ENCODE assay signal across 17 cellular contexts in the genomic region with DNA sequence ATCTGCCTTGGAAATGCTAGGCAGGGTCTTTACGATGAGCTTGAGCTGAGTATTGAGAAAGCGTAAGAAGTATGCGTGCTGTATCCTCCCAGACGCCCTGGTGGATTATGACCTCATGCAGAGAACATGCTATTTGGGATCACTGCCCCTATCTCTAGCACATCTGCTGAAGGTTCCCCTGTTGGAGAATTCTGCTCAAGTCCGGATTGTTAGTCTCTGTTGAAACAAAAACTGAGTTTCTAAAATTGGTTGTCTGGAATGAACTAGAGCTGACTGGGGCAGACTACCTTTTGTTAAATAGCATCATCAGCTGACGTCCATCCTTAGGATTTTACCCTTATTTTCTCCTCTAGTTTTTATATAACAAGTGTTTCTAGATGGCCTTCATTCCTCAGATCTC. TPM values are rescaled to one million over a fixed set of nuclear protein-coding genes. Genes with fewer than 3 reads are reported as not detected.
DNase-seq lines count a peak whose midpoint lies in the region; ATAC-seq and TF ChIP-seq lines count a peak whose summit lies in the region.
"Had no signal": no experiment of that assay in that cellular context is flagged by ENCODE, and none has a peak within 500 bp of the region (broad histone marks: within the 10 kb centered on the region; RNA-seq: fewer than 3 reads in every experiment).

No MANE protein-coding gene starts in this region.

- peak in 5 of 8 donors; percentile 41 to 85 (median 50) for ATAC-seq in heart right ventricle
- ATAC-seq in sciatic nerve = peak; percentile 94
- no peak for ATAC-seq in HG03354 (IDR thresholded peaks at IDR 0.05; ENCODE audit: poor library complexity, severe bottlenecking, unreplicated experiment)
- ATAC-seq in stimulated activated naive CD8-positive, alpha-beta T cell treated with anti-CD3 and anti-CD28 coated beads, Interleukin-15, amount 100 ng/mL, for 72 hours = no peak
- ATAC-seq: SK-N-SH treated with all-trans-retinoic acid at 6 μM for 48 hours had no signal

- H3K4me1 ChIP-seq in heart right ventricle = peaks cover 0 to 7% (median 0%) of the 10 kb centered on the region in 9 donors

- 74% methylated on average over 6 of the region's 6 CpGs for WGBS in heart right ventricle, 2 donors

- peak; percentile 92 for DNase-seq in AG10803 (ENCODE audit: low read depth)
- DNase-seq in amniotic epithelial cell (ENCODE audit: low read depth) = peak; percentile 81
- no peak for DNase-seq in heart right ventricle
- no peak for DNase-seq in sciatic nerve (ENCODE audit: low spot score)
- DNase-seq in progenitor cell of endocrine pancreas (ENCODE audit: low spot score, unreplicated experiment) = no peak
- no peak for DNase-seq in SIG-M5 treated with dmso at 0.1 percent for 504 hours (lab: John Stamatoyannopoulos, UW; ENCODE audit: unreplicated experiment)
- DNase-seq in stimulated activated naive CD8-positive, alpha-beta T cell treated with anti-CD3 and anti-CD28 coated beads, Interleukin-15, amount 100 ng/mL, for 72 hours = no peak
- DNase-seq: activated CD4-positive, alpha-beta memory T cell treated with anti-CD3 and anti-CD28 coated beads for 36 hours; amygdala; immature natural killer cell; NCI-H187; NCI-H524; ovary had no signal

- peaks cover 0 to 40% (median 31%) of the 10 kb centered on the region in 7 donors for H3K27me3 ChIP-seq in heart right ventricle
- H3K27me3 ChIP-seq: ovary had no signal

- no peaks in the 10 kb centered on the region for H3K9me3 ChIP-seq in heart right ventricle
- H3K9me3 ChIP-seq: ovary had no signal

- H3K4me1 Mint-ChIP-seq in progenitor cell of endocrine pancreas (ENCODE audit: low read depth) = peaks cover 13% of the 10 kb centered on the region
- H3K4me1 Mint-ChIP-seq in stimulated activated naive CD8-positive, alpha-beta T cell treated with anti-CD3 and anti-CD28 coated beads, Interleukin-15, amount 100 ng/mL, for 72 hours = peaks cover 1% of the 10 kb centered on the region

- intact Hi-C loops in heart right ventricle (cut with DNase I) (no loop called here), sciatic nerve (cut with DNase I) (no loop called here)

- H3K4me3 ChIP-seq in AG10803 (ENCODE audit: low read length) (peak overlapping the region; percentile 16; the same call in 1 of the 2 replicates), heart right ventricle (no peak overlapping the region)
- H3K4me3 ChIP-seq: ovary had no signal

- TF ChIP-seq CTCF in AG10803 (conservative IDR thresholded peaks at IDR 0.05; ENCODE audit: low read length) (no peak), heart right ventricle (IDR thresholded peaks at IDR 0.05) (no peak), progenitor cell of endocrine pancreas (IDR thresholded peaks at IDR 0.05; ENCODE audit: unreplicated experiment) (no peak)

- peaks cover 6% of the 10 kb centered on the region for H3K27me3 Mint-ChIP-seq in progenitor cell of endocrine pancreas
- peaks cover 48% of the 10 kb centered on the region for H3K27me3 Mint-ChIP-seq in stimulated activated naive CD8-positive, alpha-beta T cell treated with anti-CD3 and anti-CD28 coated beads, Interleukin-15, amount 100 ng/mL, for 72 hours

- peak overlapping the region in 1 of 10 donors; percentile 34 for H3K27ac ChIP-seq in heart right ventricle
- H3K27ac ChIP-seq: KMS-11, ovary had no signal

- H3K4me3 Mint-ChIP-seq in progenitor cell of endocrine pancreas (ENCODE audit: low read depth) = no peak overlapping the region
- no peak overlapping the region for H3K4me3 Mint-ChIP-seq in stimulated activated naive CD8-positive, alpha-beta T cell treated with anti-CD3 and anti-CD28 coated beads, Interleukin-15, amount 100 ng/mL, for 72 hours
- H3K4me3 Mint-ChIP-seq: activated CD4-positive, alpha-beta memory T cell treated with anti-CD3 and anti-CD28 coated beads for 36 hours; B cell; immature natural killer cell had no signal

- no peaks in the 10 kb centered on the region for H3K36me3 ChIP-seq in heart right ventricle
- H3K36me3 ChIP-seq: ovary had no signal

- peaks cover 18% of the 10 kb centered on the region for H3K36me3 Mint-ChIP-seq in progenitor cell of endocrine pancreas (ENCODE audit: insufficient read depth)
- H3K36me3 Mint-ChIP-seq: activated CD4-positive, alpha-beta memory T cell treated with anti-CD3 and anti-CD28 coated beads for 36 hours had no signal

- no peak overlapping the region for H3K27ac Mint-ChIP-seq in progenitor cell of endocrine pancreas
- no peak overlapping the region for H3K27ac Mint-ChIP-seq in stimulated activated naive CD8-positive, alpha-beta T cell treated with anti-CD3 and anti-CD28 coated beads, Interleukin-15, amount 100 ng/mL, for 72 hours
- H3K27ac Mint-ChIP-seq: activated CD4-positive, alpha-beta memory T cell treated with anti-CD3 and anti-CD28 coated beads for 36 hours; B cell; immature natural killer cell had no signal

- H3K9me3 Mint-ChIP-seq in progenitor cell of endocrine pancreas (ENCODE audit: low read depth) = no peaks in the 10 kb centered on the region
- no peaks in the 10 kb centered on the region for H3K9me3 Mint-ChIP-seq in stimulated activated naive CD8-positive, alpha-beta T cell treated with anti-CD3 and anti-CD28 coated beads, Interleukin-15, amount 100 ng/mL, for 72 hours
- H3K9me3 Mint-ChIP-seq: activated CD4-positive, alpha-beta memory T cell treated with anti-CD3 and anti-CD28 coated beads for 36 hours; immature natural killer cell had no signal

RNA-seq across cellular contexts. Expression of a gene that starts 7.5 kb away (rescaled TPM):
- total RNA-seq in heart right ventricle (under 1 TPM; 0.08 to 0.43 (median 0.18) TPM), sciatic nerve (3.9 TPM), progenitor cell of endocrine pancreas (11.3 and 11.6 TPM in 2 replicates)
- polyA plus RNA-seq in heart right ventricle = under 1 TPM; 0.19 to 0.29 TPM
- polyA plus RNA-seq: immature natural killer cell had no signal

Comparison
In these comparisons a context has a peak if more than half of its experiments do, and no peak if none do; other contexts are left out.
1. DNase-seq: peak in AG10803 (single experiment) and amniotic epithelial cell (single experiment); none in heart right ventricle (0 of 2), sciatic nerve (single experiment), progenitor cell of endocrine pancreas (single experiment), SIG-M5 treated with dmso at 0.1 percent for 504 hours (single experiment) and stimulated activated naive CD8-positive, alpha-beta T cell treated with anti-CD3 and anti-CD28 coated beads, Interleukin-15, amount 100 ng/mL, for 72 hours (0 of 2).
2. ATAC-seq: peak in heart right ventricle (5 of 8) and sciatic nerve (single experiment); none in HG03354 (single experiment) and stimulated activated naive CD8-positive, alpha-beta T cell treated with anti-CD3 and anti-CD28 coated beads, Interleukin-15, amount 100 ng/mL, for 72 hours (single experiment).